Comparison of ENCODE assay signal across 8 cellular contexts in the genomic region with DNA sequence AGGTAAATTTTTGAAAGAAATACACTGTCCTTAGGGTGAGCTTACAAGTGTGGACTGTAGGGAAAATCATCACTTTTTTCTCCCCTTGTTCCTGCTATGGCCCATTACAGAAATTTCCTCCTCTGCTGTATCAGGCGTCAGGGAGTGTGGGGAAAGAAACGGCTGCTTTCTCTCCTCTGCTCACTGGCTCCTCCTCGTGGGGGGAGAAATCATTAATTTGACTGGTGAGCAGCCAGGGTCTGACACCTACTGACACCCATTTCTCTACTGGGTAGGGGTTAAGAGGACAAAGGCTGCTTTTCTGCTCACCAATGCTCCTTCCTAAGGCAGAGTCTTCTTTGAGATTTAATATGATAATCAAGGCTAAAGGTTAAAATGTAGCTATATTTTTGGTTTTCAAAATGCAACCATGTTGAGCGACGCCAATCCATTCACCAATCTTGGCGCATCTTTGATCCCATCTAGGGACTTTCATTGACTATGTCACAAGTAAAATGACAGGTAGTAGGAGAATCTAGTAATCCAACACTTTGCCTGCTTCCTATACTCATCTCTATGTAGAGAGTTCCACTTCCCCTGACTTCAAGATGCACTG. TPM values are rescaled to one million over a fixed set of nuclear protein-coding genes. Genes with fewer than 3 reads are reported as not detected.
A peak's percentile ranks its signal among the peaks of the same experiment; 100 is the strongest.
DNase-seq lines count a peak whose midpoint lies in the region; ATAC-seq, FAIRE-seq and TF ChIP-seq lines count a peak whose summit lies in the region.

No MANE protein-coding gene starts in this region.

- H2BK20ac ChIP-seq in H9 (ENCODE audit: low read depth, low read length, poor library complexity, severe bottlenecking) = no peak overlapping the region

- POLR2A ChIA-PET in OCI-LY7 (lab: Charles Lee) = interaction anchor here (0.5 to 1.5 kb wide), 4 partner anchors 10 to 26 kb away, joined by 3 to 5 read pairs (median 3); partner anchors contain the start of gene SETD7

- intact Hi-C loops in OCI-LY7 (cut with micrococcal nuclease; ENCODE audit: unreplicated experiment) = no loop called here
- intact Hi-C loops in psoas muscle (cut with DNase I) = loop anchor here (5.0 to 10.0 kb wide), 2 partner anchors 34 to 496 kb away; no protein-coding TSS in a partner anchor

- no peak overlapping the region for H2BK120ac ChIP-seq in H9 (ENCODE audit: low read depth, low read length, poor library complexity, severe bottlenecking)

- H3K9me3 ChIP-seq in H9 (ENCODE audit: control insufficient read depth, low read depth, low read length) (no peaks in the 10 kb centered on the region), OCI-LY7 (ENCODE audit: low read length) (no peaks in the 10 kb centered on the region), psoas muscle (no peaks in the 10 kb centered on the region)

- no CpG with 5 or more reads among the region's 6 CpGs for WGBS in H9 (ENCODE audit: extremely low coverage, insufficient read length, low lambda C conversion rate)
- 50 to 52% (median 51%) methylated on average over 6 of the region's 6 CpGs for WGBS in psoas muscle, 3 donors

- H4K20me1 ChIP-seq in H9 (ENCODE audit: control insufficient read depth, insufficient read depth, insufficient read length) = no peaks in the 10 kb centered on the region
- no peaks in the 10 kb centered on the region for H4K20me1 ChIP-seq in OCI-LY7 (ENCODE audit: insufficient read depth, low read length)

- no peak overlapping the region for H2AFZ ChIP-seq in H9 (ENCODE audit: low read length)
- no peak overlapping the region for H2AFZ ChIP-seq in OCI-LY7 (ENCODE audit: low read length)

- H3K36me3 ChIP-seq in OCI-LY7 (ENCODE audit: insufficient read depth, low read length) (peaks cover 96% of the 10 kb centered on the region), psoas muscle (ENCODE audit: insufficient read depth in 1 of 2, low read depth in 1 of 2) (peaks cover 0 to 49% of the 10 kb centered on the region in 2 donors)

- no peak overlapping the region for H2BK15ac ChIP-seq in H9 (ENCODE audit: low read depth, low read length)

- H3K4me1 ChIP-seq in H9 (ENCODE audit: insufficient read depth, low read length) (no peaks in the 10 kb centered on the region), OCI-LY7 (ENCODE audit: insufficient read depth, low read length, poor library complexity, severe bottlenecking) (no peaks in the 10 kb centered on the region), psoas muscle (peaks cover 29% of the 10 kb centered on the region)

- H3K4me3 ChIP-seq in OCI-LY7 (ENCODE audit: low read depth, low read length, poor library complexity, severe bottlenecking) (no peak overlapping the region), psoas muscle (no peak overlapping the region)

- peak; percentile 46 for ATAC-seq in activated T-helper 17 cell treated with anti-CD3 and anti-CD28 coated beads, Interleukin-2, amount 50 U/mL, for 72 hours (replicated peaks)
- peak; percentile 43 to 71 (median 64) for ATAC-seq in psoas muscle
- no peak for ATAC-seq in GM18873 (IDR thresholded peaks at IDR 0.05; ENCODE audit: low FRiP score, unreplicated experiment)
- ATAC-seq in GM21515 (IDR thresholded peaks at IDR 0.05; ENCODE audit: unreplicated experiment) = no peak

- CTCF ChIA-PET in OCI-LY7 (lab: Charles Lee; ENCODE audit: unreplicated experiment) = interaction anchor here (0.6 kb wide), 1 partner anchor 135 kb away, joined by 4 read pairs; no protein-coding TSS in a partner anchor

- H3T11ph ChIP-seq in H9 (ENCODE audit: low read length) = no peak overlapping the region

- no peak overlapping the region for H3K23ac ChIP-seq in H9 (ENCODE audit: insufficient read length, low read depth, low read length)

- H3K56ac ChIP-seq in H9 (ENCODE audit: insufficient read length, low read depth, low read length) = no peak overlapping the region

- H3K4ac ChIP-seq in H9 (ENCODE audit: low read depth, low read length) = no peak overlapping the region

- H3K79me1 ChIP-seq in H9 (ENCODE audit: insufficient read depth, low read depth, low read length, poor library complexity, severe bottlenecking) = no peaks in the 10 kb centered on the region

- no peak overlapping the region for H2BK12ac ChIP-seq in H9 (ENCODE audit: insufficient read length, low read depth, low read length)

- H3K23me2 ChIP-seq in H9 (ENCODE audit: insufficient read length, low read depth, low read length, poor library complexity, severe bottlenecking) = no peaks in the 10 kb centered on the region

- H3K27ac Mint-ChIP-seq in H9 (no peak overlapping the region), glutamatergic neuron (ENCODE audit: unreplicated experiment) (no peak overlapping the region)
- no peak overlapping the region for H3K27ac Mint-ChIP-seq in activated T-helper 17 cell treated with anti-CD3 and anti-CD28 coated beads, Interleukin-2, amount 50 U/mL, for 72 hours

- FAIRE-seq in D721Med (lab: Jason Lieb, UNC) = peak; percentile 74

- H2BK5ac ChIP-seq in H9 (ENCODE audit: insufficient read length, low read length) = no peak overlapping the region

- H3K79me2 ChIP-seq in H9 (ENCODE audit: insufficient read depth, low read length) (no peaks in the 10 kb centered on the region), OCI-LY7 (ENCODE audit: insufficient read depth, low read depth, low read length) (peaks cover 12% of the 10 kb centered on the region; the same call in 1 of the 2 replicates)

- no peak overlapping the region for H2AK5ac ChIP-seq in H9 (ENCODE audit: insufficient read length, low read length)

- no peaks in the 10 kb centered on the region for H3K27me3 Mint-ChIP-seq in H9 (ENCODE audit: low read depth)
- H3K27me3 Mint-ChIP-seq in activated T-helper 17 cell treated with anti-CD3 and anti-CD28 coated beads, Interleukin-2, amount 50 U/mL, for 72 hours = no peaks in the 10 kb centered on the region
- H3K27me3 Mint-ChIP-seq in glutamatergic neuron (ENCODE audit: unreplicated experiment) = no peaks in the 10 kb centered on the region

- no peaks in the 10 kb centered on the region for H3K27me3 ChIP-seq in H9 (ENCODE audit: insufficient read depth, low read length)
- no peaks in the 10 kb centered on the region for H3K27me3 ChIP-seq in psoas muscle (ENCODE audit: insufficient read depth in 3 of 3, low read length in 2 of 3)

- peak; percentile 38 for DNase-seq in D721Med (ENCODE audit: insufficient read length, low spot score)
- DNase-seq in H9 = peak; percentile 70
- peak; percentile 50 for DNase-seq in OCI-LY7 (ENCODE audit: low spot score)
- DNase-seq in glutamatergic neuron = peak; percentile 75
- DNase-seq in psoas muscle = peak in 1 of 2 donors; percentile 31

- H3K4me2 ChIP-seq in H9 (ENCODE audit: insufficient read depth, insufficient read length, low read length) (no peak overlapping the region), OCI-LY7 (ENCODE audit: low read length) (no peak overlapping the region)

- peak; percentile 68 for TF ChIP-seq CTCF in D721Med (IDR thresholded peaks at IDR 0.05; ENCODE audit: insufficient read depth, missing control alignments)
- TF ChIP-seq CTCF in H9 (conservative IDR thresholded peaks at IDR 0.05) = peak; percentile 81
- TF ChIP-seq CTCF in OCI-LY7 (conservative IDR thresholded peaks at IDR 0.05; ENCODE audit: low read length) = peak; percentile 79
- TF ChIP-seq CTCF in glutamatergic neuron (IDR thresholded peaks at IDR 0.05; ENCODE audit: partially characterized antibody, unreplicated experiment) = peak; percentile 62
- peak; percentile 66 for TF ChIP-seq CTCF in psoas muscle (IDR thresholded peaks at IDR 0.05)

- H3K9me2 ChIP-seq in OCI-LY7 (ENCODE audit: insufficient read depth, low read length) = no peaks in the 10 kb centered on the region

- H3K4me3 Mint-ChIP-seq in H9 = no peak overlapping the region
- no peak overlapping the region for H3K4me3 Mint-ChIP-seq in activated T-helper 17 cell treated with anti-CD3 and anti-CD28 coated beads, Interleukin-2, amount 50 U/mL, for 72 hours
- H3K4me3 Mint-ChIP-seq in glutamatergic neuron (ENCODE audit: unreplicated experiment) = no peak overlapping the region

- H4K91ac ChIP-seq in H9 (ENCODE audit: insufficient read length, low read depth, low read length) = no peak overlapping the region

- H3K14ac ChIP-seq in H9 (ENCODE audit: insufficient read depth, low read length) = no peak overlapping the region

- no TSS peak for BruUV-seq in OCI-LY7 (replicated peaks; lab: Mats Ljungman, UMichigan)

- no peak overlapping the region for H4K5ac ChIP-seq in H9 (ENCODE audit: insufficient read length, low read depth, low read length)

- H3K9me3 Mint-ChIP-seq in H9 = no peaks in the 10 kb centered on the region
- no peaks in the 10 kb centered on the region for H3K9me3 Mint-ChIP-seq in activated T-helper 17 cell treated with anti-CD3 and anti-CD28 coated beads, Interleukin-2, amount 50 U/mL, for 72 hours
- no peaks in the 10 kb centered on the region for H3K9me3 Mint-ChIP-seq in glutamatergic neuron (ENCODE audit: unreplicated experiment)

- no peaks in the 10 kb centered on the region for H3K36me3 Mint-ChIP-seq in H9 (ENCODE audit: insufficient read depth in 1 of 3, low read depth in 3 of 3)
- H3K36me3 Mint-ChIP-seq in activated T-helper 17 cell treated with anti-CD3 and anti-CD28 coated beads, Interleukin-2, amount 50 U/mL, for 72 hours (ENCODE audit: low read depth) = peaks cover 90% of the 10 kb centered on the region
- no peaks in the 10 kb centered on the region for H3K36me3 Mint-ChIP-seq in glutamatergic neuron (ENCODE audit: unreplicated experiment)

- H3K27ac ChIP-seq in H9 (ENCODE audit: insufficient read length, low read depth, low read length) (no peak overlapping the region), OCI-LY7 (ENCODE audit: low read depth, low read length, poor library complexity, severe bottlenecking) (no peak overlapping the region), psoas muscle (peak overlapping the region; percentile 5)

- no peak overlapping the region for H4K8ac ChIP-seq in H9 (replicated peaks; ENCODE audit: insufficient read length, low read depth, low read length)

- no peak overlapping the region for H3K18ac ChIP-seq in H9 (ENCODE audit: insufficient read length, low read depth, low read length)

- H3K9ac ChIP-seq in H9 (ENCODE audit: extremely low read depth, insufficient read length, low read length) = no peak overlapping the region

- H3K4me1 Mint-ChIP-seq in H9 (peaks cover 0 to under 1% of the 10 kb centered on the region in 2 experiments; a peak in 2 of 4 replicates), glutamatergic neuron (ENCODE audit: low read depth, unreplicated experiment) (peaks cover 14% of the 10 kb centered on the region)
- H3K4me1 Mint-ChIP-seq in activated T-helper 17 cell treated with anti-CD3 and anti-CD28 coated beads, Interleukin-2, amount 50 U/mL, for 72 hours = peaks cover 12% of the 10 kb centered on the region

RNA-seq across cellular contexts. Expression of gene SETD7, which starts 25.1 kb away (rescaled TPM):
- 1.5 and 1.7 TPM in 2 replicates for total RNA-seq in H9 (2021)
- total RNA-seq in OCI-LY7 (2014; rRNA removed; shearing (Covaris generic)) = 17.6 and 21.0 TPM in 2 replicates
- total RNA-seq in OCI-LY7 (2022) = 35.6 and 37.3 TPM in 2 replicates
- total RNA-seq in activated T-helper 17 cell treated with anti-CD3 and anti-CD28 coated beads, Interleukin-2, amount 50 U/mL, for 72 hours = 10 to 100 TPM; 18.0 to 22.7 TPM
- 22.6 TPM for total RNA-seq in glutamatergic neuron (ENCODE audit: unreplicated experiment)
- total RNA-seq in psoas muscle = 10 to 100 TPM; 78.4 to 96.0 (median 91.4) TPM
- 10 to 100 TPM; 15.2 to 70.1 (median 38.8) TPM for polyA plus RNA-seq in psoas muscle

Comparison
In these comparisons a context has a peak if more than half of its experiments do, and no peak if none do; other contexts are left out.
1. ATAC-seq: peak in activated T-helper 17 cell treated with anti-CD3 and anti-CD28 coated beads, Interleukin-2, amount 50 U/mL, for 72 hours (single experiment) and psoas muscle (4 of 4); none in GM18873 (single experiment) and GM21515 (single experiment).
2. Peak in every context shown above with its lines, with median percentiles within 50 percentile points of each other: CTCF ChIP-seq.